ENCODE assay signal across 1 cellular context in the genomic region with DNA sequence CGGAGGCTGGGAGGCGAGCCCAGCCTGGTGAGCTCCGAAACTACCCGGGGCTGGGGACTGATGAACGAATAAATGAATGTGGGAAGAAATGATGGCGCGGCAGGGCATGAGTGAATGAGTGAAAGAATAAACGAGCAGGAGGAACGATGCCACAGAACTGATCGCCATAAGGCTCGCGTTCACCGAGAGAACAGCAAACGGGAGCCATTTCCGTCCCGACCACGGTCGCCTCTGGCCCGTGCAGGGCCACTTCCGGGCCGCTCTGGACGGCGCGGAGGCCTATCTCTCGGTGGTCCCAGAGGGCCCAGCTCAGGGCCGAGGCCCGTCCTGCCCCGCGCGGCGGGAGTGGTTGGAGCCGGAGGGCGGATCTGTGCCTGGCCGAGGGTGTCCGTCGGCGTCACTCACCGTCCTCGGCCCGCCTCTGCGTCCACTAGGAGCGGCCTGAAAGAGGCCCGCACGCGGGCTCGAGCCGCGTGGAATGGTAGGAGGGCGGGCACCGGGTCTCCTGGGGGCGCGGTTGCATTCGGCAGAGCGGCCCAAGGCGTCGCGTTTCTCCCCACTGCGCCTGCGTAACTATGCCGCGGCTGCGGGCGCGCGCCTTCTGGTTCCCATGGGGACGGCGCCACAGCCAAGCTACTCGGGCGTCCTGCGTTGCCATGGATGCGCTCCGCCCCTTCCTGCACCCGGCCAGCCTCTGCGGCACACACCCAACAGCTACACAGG.
TF ChIP-seq lines count a peak whose summit lies in the region.

A gene (minus strand): TSS at position 480 of the 723 bp plus-strand sequence. CDS start 5,116 bp downstream, outside the sequence.

TF ChIP-seq in HepG2, 621 proteins besides CTCF, POLR2A, EP300 and RAD21 (continued from another document and continues in another):
- TF ChIP-seq, protein P1, sequence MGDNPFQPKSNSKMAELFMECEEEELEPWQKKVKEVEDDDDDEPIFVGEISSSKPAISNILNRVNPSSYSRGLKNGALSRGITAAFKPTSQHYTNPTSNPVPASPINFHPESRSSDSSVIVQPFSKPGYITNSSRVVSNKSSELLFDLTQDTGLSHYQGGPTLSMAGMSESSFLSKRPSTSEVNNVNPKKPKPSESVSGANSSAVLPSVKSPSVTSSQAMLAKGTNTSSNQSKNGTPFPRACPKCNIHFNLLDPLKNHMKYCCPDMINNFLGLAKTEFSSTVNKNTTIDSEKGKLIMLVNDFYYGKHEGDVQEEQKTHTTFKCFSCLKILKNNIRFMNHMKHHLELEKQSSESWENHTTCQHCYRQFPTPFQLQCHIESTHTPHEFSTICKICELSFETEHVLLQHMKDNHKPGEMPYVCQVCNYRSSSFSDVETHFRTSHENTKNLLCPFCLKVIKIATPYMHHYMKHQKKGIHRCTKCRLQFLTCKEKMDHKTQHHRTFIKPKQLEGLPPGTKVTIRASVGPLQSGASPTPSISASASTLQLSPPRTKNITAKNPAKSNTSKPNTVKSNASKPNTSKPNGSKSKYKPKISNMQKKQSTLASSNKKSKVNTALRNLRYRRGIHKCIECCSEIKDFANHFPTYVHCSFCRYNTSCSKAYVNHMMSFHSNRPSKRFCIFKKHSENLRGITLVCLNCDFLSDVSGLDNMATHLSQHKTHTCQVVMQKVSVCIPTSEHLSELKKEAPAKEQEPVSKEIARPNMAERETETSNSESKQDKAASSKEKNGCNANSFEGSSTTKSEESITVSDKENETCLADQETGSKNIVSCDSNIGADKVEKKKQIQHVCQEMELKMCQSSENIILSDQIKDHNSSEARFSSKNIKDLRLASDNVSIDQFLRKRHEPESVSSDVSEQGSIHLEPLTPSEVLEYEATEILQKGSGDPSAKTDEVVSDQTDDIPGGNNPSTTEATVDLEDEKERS (CRISPR knock-in tag; IDR thresholded peaks at IDR 0.05) = peak; percentile 69; the same call in 1 of the 2 replicates
- TF ChIP-seq, protein P2, sequence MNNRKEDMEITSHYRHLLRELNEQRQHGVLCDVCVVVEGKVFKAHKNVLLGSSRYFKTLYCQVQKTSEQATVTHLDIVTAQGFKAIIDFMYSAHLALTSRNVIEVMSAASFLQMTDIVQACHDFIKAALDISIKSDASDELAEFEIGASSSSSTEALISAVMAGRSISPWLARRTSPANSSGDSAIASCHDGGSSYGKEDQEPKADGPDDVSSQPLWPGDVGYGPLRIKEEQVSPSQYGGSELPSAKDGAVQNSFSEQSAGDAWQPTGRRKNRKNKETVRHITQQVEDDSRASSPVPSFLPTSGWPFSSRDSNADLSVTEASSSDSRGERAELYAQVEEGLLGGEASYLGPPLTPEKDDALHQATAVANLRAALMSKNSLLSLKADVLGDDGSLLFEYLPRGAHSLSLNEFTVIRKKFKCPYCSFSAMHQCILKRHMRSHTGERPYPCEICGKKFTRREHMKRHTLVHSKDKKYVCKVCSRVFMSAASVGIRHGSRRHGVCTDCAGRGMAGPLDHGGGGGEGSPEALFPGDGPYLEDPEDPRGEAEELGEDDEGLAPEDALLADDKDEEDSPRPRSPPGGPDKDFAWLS (CRISPR knock-in tag; IDR thresholded peaks at IDR 0.05; ENCODE audit: borderline replicate concordance) = no peak
- TF ChIP-seq CHCHD3 (CRISPR knock-in tag; IDR thresholded peaks at IDR 0.05) (0 out of 2 replicates have a peak, but pooled peaks have one; percentile 52), HNRNPH1 (optimal IDR thresholded peaks at IDR 0.05; ENCODE audit: low read depth, low read length) (no peak), SP140L (CRISPR knock-in tag; IDR thresholded peaks at IDR 0.05; ENCODE audit: borderline replicate concordance) (0 out of 2 replicates have a peak, but pooled peaks have one; percentile 25), XBP1 (CRISPR knock-in tag; IDR thresholded peaks at IDR 0.05) (no peak), ZNF136 (CRISPR knock-in tag; IDR thresholded peaks at IDR 0.05; ENCODE audit: low read depth) (0 out of 2 replicates have a peak, but pooled peaks have one; percentile 23), BCL6 (CRISPR knock-in tag; IDR thresholded peaks at IDR 0.05) (no peak; the same call in 1 of the 2 replicates), ZMYM3 (CRISPR knock-in tag; IDR thresholded peaks at IDR 0.05) (no peak), ATM (IDR thresholded peaks at IDR 0.05; ENCODE audit: borderline replicate concordance) (no peak), RNF2 (conservative IDR thresholded peaks at IDR 0.05; ENCODE audit: low read depth) (peak; percentile 58; the same call in 1 of the 2 replicates), ZNF615 (CRISPR knock-in tag; IDR thresholded peaks at IDR 0.05; ENCODE audit: borderline replicate concordance) (0 out of 2 replicates have a peak, but pooled peaks have one; percentile 38), ZNF709 (CRISPR knock-in tag; IDR thresholded peaks at IDR 0.05) (peak; percentile 72; the same call in 1 of the 2 replicates), ZMYM2 (CRISPR knock-in tag; IDR thresholded peaks at IDR 0.05) (peak; percentile 68; the same call in 1 of the 2 replicates), SMAD3 (CRISPR knock-in tag; IDR thresholded peaks at IDR 0.05) (peak; percentile 21), ZSCAN12 (CRISPR knock-in tag; IDR thresholded peaks at IDR 0.05) (peak; percentile 53; the same call in 1 of the 2 replicates), ELF3 (CRISPR knock-in tag; IDR thresholded peaks at IDR 0.05) (peak; percentile 76), HMGA1 (CRISPR knock-in tag; conservative IDR thresholded peaks at IDR 0.05) (no peak), NR2F1 (CRISPR knock-in tag; IDR thresholded peaks at IDR 0.05) (no peak), SRY (CRISPR knock-in tag; IDR thresholded peaks at IDR 0.05) (peak; percentile 76), GFI1 (CRISPR knock-in tag; IDR thresholded peaks at IDR 0.05; ENCODE audit: borderline replicate concordance) (peak; percentile 17; the same call in 1 of the 2 replicates), MED1 (CRISPR knock-in tag; IDR thresholded peaks at IDR 0.05) (peak; percentile 69; the same call in 1 of the 2 replicates), ZNF326 (CRISPR knock-in tag; IDR thresholded peaks at IDR 0.05; ENCODE audit: borderline replicate concordance) (no peak), ZNF878 (CRISPR knock-in tag; IDR thresholded peaks at IDR 0.05) (peak; percentile 87), RFXAP (CRISPR knock-in tag; IDR thresholded peaks at IDR 0.05; ENCODE audit: borderline replicate concordance) (0 out of 2 replicates have a peak, but pooled peaks have one; percentile 55), KLF11 (CRISPR knock-in tag; IDR thresholded peaks at IDR 0.05) (peak; percentile 58), KAT2B (IDR thresholded peaks at IDR 0.05; ENCODE audit: borderline replicate concordance, low read depth, low read length) (no peak), ZSCAN29 (CRISPR knock-in tag; conservative IDR thresholded peaks at IDR 0.05) (no peak)
- TF ChIP-seq, protein P3, sequence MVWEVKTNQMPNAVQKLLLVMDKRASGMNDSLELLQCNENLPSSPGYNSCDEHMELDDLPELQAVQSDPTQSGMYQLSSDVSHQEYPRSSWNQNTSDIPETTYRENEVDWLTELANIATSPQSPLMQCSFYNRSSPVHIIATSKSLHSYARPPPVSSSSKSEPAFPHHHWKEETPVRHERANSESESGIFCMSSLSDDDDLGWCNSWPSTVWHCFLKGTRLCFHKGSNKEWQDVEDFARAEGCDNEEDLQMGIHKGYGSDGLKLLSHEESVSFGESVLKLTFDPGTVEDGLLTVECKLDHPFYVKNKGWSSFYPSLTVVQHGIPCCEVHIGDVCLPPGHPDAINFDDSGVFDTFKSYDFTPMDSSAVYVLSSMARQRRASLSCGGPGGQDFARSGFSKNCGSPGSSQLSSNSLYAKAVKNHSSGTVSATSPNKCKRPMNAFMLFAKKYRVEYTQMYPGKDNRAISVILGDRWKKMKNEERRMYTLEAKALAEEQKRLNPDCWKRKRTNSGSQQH (CRISPR knock-in tag; IDR thresholded peaks at IDR 0.05; ENCODE audit: low read depth) = peak; percentile 13; the same call in 1 of the 2 replicates
- TF ChIP-seq, protein P4, sequence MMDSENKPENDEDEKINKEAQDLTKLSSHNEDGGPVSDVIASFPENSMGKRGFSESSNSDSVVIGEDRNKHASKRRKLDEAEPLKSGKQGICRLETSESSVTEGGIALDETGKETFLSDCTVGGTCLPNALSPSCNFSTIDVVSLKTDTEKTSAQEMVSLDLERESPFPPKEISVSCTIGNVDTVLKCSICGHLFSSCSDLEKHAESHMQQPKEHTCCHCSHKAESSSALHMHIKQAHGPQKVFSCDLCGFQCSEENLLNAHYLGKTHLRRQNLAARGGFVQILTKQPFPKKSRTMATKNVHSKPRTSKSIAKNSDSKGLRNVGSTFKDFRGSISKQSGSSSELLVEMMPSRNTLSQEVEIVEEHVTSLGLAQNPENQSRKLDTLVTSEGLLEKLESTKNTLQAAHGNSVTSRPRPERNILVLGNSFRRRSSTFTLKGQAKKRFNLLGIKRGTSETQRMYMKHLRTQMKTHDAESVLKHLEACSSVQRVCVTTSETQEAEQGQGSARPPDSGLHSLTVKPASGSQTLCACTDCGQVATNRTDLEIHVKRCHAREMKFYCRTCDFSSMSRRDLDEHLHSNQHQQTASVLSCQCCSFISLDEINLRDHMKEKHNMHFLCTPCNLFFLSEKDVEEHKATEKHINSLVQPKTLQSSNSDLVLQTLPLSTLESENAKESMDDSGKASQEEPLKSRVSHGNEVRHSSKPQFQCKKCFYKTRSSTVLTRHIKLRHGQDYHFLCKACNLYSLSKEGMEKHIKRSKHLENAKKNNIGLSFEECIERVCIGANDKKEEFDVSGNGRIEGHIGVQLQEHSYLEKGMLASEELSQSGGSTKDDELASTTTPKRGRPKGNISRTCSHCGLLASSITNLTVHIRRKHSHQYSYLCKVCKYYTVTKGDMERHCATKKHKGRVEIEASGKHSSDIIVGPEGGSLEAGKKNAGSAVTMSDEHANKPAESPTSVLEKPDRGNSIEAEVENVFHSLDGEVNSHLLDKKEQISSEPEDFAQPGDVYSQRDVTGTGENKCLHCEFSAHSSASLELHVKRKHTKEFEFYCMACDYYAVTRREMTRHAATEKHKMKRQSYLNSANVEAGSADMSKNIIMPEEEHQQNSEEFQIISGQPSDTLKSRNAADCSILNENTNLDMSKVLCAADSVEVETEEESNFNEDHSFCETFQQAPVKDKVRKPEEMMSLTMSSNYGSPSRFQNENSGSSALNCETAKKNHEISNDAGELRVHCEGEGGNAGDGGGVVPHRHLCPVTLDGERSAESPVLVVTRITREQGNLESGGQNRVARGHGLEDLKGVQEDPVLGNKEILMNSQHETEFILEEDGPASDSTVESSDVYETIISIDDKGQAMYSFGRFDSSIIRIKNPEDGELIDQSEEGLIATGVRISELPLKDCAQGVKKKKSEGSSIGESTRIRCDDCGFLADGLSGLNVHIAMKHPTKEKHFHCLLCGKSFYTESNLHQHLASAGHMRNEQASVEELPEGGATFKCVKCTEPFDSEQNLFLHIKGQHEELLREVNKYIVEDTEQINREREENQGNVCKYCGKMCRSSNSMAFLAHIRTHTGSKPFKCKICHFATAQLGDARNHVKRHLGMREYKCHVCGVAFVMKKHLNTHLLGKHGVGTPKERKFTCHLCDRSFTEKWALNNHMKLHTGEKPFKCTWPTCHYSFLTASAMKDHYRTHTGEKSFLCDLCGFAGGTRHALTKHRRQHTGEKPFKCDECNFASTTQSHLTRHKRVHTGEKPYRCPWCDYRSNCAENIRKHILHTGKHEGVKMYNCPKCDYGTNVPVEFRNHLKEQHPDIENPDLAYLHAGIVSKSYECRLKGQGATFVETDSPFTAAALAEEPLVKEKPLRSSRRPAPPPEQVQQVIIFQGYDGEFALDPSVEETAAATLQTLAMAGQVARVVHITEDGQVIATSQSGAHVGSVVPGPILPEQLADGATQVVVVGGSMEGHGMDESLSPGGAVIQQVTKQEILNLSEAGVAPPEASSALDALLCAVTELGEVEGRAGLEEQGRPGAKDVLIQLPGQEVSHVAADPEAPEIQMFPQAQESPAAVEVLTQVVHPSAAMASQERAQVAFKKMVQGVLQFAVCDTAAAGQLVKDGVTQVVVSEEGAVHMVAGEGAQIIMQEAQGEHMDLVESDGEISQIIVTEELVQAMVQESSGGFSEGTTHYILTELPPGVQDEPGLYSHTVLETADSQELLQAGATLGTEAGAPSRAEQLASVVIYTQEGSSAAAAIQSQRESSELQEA (CRISPR knock-in tag; IDR thresholded peaks at IDR 0.05; ENCODE audit: not compliant biosample characterization) = peak; percentile 88
- TF ChIP-seq, protein P5, sequence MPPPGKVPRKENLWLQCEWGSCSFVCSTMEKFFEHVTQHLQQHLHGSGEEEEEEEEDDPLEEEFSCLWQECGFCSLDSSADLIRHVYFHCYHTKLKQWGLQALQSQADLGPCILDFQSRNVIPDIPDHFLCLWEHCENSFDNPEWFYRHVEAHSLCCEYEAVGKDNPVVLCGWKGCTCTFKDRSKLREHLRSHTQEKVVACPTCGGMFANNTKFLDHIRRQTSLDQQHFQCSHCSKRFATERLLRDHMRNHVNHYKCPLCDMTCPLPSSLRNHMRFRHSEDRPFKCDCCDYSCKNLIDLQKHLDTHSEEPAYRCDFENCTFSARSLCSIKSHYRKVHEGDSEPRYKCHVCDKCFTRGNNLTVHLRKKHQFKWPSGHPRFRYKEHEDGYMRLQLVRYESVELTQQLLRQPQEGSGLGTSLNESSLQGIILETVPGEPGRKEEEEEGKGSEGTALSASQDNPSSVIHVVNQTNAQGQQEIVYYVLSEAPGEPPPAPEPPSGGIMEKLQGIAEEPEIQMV (CRISPR knock-in tag; IDR thresholded peaks at IDR 0.05; ENCODE audit: low read depth) = peak; percentile 66; the same call in 1 of the 2 replicates
- TF ChIP-seq, protein P6, sequence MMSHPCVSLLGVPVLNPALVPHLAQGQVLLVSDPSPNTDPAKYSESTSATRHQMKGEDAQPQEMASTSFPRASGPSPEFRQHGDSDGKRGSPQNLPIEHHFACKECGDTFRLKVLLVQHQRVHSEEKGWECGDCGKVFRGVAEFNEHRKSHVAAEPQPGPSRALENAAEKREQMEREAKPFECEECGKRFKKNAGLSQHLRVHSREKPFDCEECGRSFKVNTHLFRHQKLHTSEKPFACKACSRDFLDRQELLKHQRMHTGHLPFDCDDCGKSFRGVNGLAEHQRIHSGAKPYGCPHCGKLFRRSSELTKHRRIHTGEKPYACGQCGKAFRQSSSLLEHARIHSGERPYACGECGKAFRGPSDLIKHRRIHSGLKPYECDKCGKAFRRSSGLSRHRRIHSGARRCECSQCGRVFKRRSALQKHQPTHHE (CRISPR knock-in tag; IDR thresholded peaks at IDR 0.05; ENCODE audit: borderline replicate concordance) = peak; percentile 58; the same call in 1 of the 2 replicates
- TF ChIP-seq, protein P7, sequence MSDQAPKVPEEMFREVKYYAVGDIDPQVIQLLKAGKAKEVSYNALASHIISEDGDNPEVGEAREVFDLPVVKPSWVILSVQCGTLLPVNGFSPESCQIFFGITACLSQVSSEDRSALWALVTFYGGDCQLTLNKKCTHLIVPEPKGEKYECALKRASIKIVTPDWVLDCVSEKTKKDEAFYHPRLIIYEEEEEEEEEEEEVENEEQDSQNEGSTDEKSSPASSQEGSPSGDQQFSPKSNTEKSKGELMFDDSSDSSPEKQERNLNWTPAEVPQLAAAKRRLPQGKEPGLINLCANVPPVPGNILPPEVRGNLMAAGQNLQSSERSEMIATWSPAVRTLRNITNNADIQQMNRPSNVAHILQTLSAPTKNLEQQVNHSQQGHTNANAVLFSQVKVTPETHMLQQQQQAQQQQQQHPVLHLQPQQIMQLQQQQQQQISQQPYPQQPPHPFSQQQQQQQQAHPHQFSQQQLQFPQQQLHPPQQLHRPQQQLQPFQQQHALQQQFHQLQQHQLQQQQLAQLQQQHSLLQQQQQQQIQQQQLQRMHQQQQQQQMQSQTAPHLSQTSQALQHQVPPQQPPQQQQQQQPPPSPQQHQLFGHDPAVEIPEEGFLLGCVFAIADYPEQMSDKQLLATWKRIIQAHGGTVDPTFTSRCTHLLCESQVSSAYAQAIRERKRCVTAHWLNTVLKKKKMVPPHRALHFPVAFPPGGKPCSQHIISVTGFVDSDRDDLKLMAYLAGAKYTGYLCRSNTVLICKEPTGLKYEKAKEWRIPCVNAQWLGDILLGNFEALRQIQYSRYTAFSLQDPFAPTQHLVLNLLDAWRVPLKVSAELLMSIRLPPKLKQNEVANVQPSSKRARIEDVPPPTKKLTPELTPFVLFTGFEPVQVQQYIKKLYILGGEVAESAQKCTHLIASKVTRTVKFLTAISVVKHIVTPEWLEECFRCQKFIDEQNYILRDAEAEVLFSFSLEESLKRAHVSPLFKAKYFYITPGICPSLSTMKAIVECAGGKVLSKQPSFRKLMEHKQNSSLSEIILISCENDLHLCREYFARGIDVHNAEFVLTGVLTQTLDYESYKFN (CRISPR knock-in tag; conservative IDR thresholded peaks at IDR 0.05) = 0 out of 2 replicates have a peak, but pooled peaks have one; percentile 49
